In genomic region chr4:38621831-38622230, GRCh38 we compare ENCODE assay signal across 1 cellular context.
TF ChIP-seq lines count a peak whose summit lies in the region.

No MANE protein-coding gene starts in this region.

TF ChIP-seq in HepG2, 621 proteins besides CTCF, POLR2A, EP300 and RAD21:
- TF ChIP-seq ELK4 (CRISPR knock-in tag; IDR thresholded peaks at IDR 0.05; ENCODE audit: borderline replicate concordance) (no peak), ZBED4 (CRISPR knock-in tag; IDR thresholded peaks at IDR 0.05; ENCODE audit: borderline replicate concordance) (no peak), PLSCR1 (CRISPR knock-in tag; IDR thresholded peaks at IDR 0.05; ENCODE audit: borderline replicate concordance) (no peak)
- TF ChIP-seq, protein P1, sequence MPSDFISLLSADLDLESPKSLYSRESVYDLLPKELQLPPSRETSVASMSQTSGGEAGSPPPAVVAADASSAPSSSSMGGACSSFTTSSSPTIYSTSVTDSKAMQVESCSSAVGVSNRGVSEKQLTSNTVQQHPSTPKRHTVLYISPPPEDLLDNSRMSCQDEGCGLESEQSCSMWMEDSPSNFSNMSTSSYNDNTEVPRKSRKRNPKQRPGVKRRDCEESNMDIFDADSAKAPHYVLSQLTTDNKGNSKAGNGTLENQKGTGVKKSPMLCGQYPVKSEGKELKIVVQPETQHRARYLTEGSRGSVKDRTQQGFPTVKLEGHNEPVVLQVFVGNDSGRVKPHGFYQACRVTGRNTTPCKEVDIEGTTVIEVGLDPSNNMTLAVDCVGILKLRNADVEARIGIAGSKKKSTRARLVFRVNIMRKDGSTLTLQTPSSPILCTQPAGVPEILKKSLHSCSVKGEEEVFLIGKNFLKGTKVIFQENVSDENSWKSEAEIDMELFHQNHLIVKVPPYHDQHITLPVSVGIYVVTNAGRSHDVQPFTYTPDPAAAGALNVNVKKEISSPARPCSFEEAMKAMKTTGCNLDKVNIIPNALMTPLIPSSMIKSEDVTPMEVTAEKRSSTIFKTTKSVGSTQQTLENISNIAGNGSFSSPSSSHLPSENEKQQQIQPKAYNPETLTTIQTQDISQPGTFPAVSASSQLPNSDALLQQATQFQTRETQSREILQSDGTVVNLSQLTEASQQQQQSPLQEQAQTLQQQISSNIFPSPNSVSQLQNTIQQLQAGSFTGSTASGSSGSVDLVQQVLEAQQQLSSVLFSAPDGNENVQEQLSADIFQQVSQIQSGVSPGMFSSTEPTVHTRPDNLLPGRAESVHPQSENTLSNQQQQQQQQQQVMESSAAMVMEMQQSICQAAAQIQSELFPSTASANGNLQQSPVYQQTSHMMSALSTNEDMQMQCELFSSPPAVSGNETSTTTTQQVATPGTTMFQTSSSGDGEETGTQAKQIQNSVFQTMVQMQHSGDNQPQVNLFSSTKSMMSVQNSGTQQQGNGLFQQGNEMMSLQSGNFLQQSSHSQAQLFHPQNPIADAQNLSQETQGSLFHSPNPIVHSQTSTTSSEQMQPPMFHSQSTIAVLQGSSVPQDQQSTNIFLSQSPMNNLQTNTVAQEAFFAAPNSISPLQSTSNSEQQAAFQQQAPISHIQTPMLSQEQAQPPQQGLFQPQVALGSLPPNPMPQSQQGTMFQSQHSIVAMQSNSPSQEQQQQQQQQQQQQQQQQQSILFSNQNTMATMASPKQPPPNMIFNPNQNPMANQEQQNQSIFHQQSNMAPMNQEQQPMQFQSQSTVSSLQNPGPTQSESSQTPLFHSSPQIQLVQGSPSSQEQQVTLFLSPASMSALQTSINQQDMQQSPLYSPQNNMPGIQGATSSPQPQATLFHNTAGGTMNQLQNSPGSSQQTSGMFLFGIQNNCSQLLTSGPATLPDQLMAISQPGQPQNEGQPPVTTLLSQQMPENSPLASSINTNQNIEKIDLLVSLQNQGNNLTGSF (CRISPR knock-in tag; IDR thresholded peaks at IDR 0.05) = no peak
TF ChIP-seq in HepG2: peak in this region for 0.
